In genomic region chr6:123118811-123119210, GRCh38 we compare ENCODE assay signal across 26 cellular contexts.
A peak's percentile ranks its signal among the peaks of the same experiment; 100 is the strongest.
DNase-seq lines count a peak whose midpoint lies in the region; ATAC-seq and TF ChIP-seq lines count a peak whose summit lies in the region.
"Had no signal": no experiment of that assay in that cellular context is flagged by ENCODE, and none has a peak within 500 bp of the region (broad histone marks: within the 10 kb centered on the region; RNA-seq: fewer than 3 reads in every experiment).

No MANE protein-coding gene starts in this region.

- CTCF ChIA-PET in Calu3 (lab: Charles Lee) = no interaction called here

- H3K27me3 ChIP-seq in brain microvascular endothelial cell (replicated peaks) = no peaks in the 10 kb centered on the region
- H3K27me3 ChIP-seq: heart right ventricle, pancreas had no signal

- H3K27me3 Mint-ChIP-seq in Calu3 (ENCODE audit: unreplicated experiment) = no peaks in the 10 kb centered on the region
- H3K27me3 Mint-ChIP-seq: activated naive CD4-positive, alpha-beta T cell treated with anti-CD3 and anti-CD28 coated beads, Interleukin-2, amount 50 U/mL, for 24 hours; central memory CD8-positive, alpha-beta T cell; type B pancreatic cell had no signal

- in situ Hi-C loops in brain microvascular endothelial cell (cut with HindIII; ENCODE audit: low pct_ligation_motif_present, low sequenced_read_pairs) = no loop called here

- no TSS peak for BruUV-seq in Calu3 (replicated peaks; lab: Mats Ljungman, UMichigan)

- no peaks in the 10 kb centered on the region for H3K36me3 Mint-ChIP-seq in Calu3 (ENCODE audit: insufficient read depth, unreplicated experiment)
- H3K36me3 Mint-ChIP-seq: activated naive CD4-positive, alpha-beta T cell treated with anti-CD3 and anti-CD28 coated beads, Interleukin-2, amount 50 U/mL, for 24 hours; immature natural killer cell; type B pancreatic cell had no signal

- DNase-seq in Calu3 = peak; percentile 5
- peak; percentile 31 for DNase-seq in NCI-H187 treated with DMSO at 0.1 percent for 48 hours (lab: John Stamatoyannopoulos, UW)
- peak; percentile 22 for DNase-seq in NCI-H69 (lab: John Stamatoyannopoulos, UW)
- DNase-seq in epithelial cell of prostate (ENCODE audit: low read depth, low spot score) = peak; percentile 71
- no peak for DNase-seq in D341Med (ENCODE audit: low spot score)
- no peak for DNase-seq in brain microvascular endothelial cell
- DNase-seq: activated CD4-positive, alpha-beta T cell treated with anti-CD3 and anti-CD28 coated beads for 48 hours; aorta; GF-D8; H7; heart right ventricle; immature natural killer cell; left ventricle myocardium superior; NCI-H1694 treated with DMSO at 0.1 percent for 48 hours; NCI-H524 treated with DMSO at 0.1 percent for 48 hours; nephron progenitor cell; pancreas; right cardiac atrium had no signal

- no peak for ATAC-seq in HG03565 (IDR thresholded peaks at IDR 0.05; ENCODE audit: unreplicated experiment)
- ATAC-seq in HG02623 (IDR thresholded peaks at IDR 0.05; ENCODE audit: unreplicated experiment) = no peak
- ATAC-seq: heart right ventricle, K562, left ventricle myocardium superior, right cardiac atrium had no signal

- H3K9me3 Mint-ChIP-seq in Calu3 (ENCODE audit: low read depth, unreplicated experiment) = no peaks in the 10 kb centered on the region
- H3K9me3 Mint-ChIP-seq: activated naive CD4-positive, alpha-beta T cell treated with anti-CD3 and anti-CD28 coated beads, Interleukin-2, amount 50 U/mL, for 24 hours; nephron progenitor cell; type B pancreatic cell had no signal

- H3K4me3 ChIP-seq in brain microvascular endothelial cell (ENCODE audit: low read depth, low read length) = no peak overlapping the region
- H3K4me3 ChIP-seq: heart right ventricle, K562, pancreas had no signal

- no peak overlapping the region for H3K27ac Mint-ChIP-seq in Calu3 (ENCODE audit: unreplicated experiment)
- H3K27ac Mint-ChIP-seq: activated naive CD4-positive, alpha-beta T cell treated with anti-CD3 and anti-CD28 coated beads, Interleukin-2, amount 50 U/mL, for 24 hours; immature natural killer cell; nephron progenitor cell; T-helper 1 cell treated with Interleukin-12 subunit alpha and Interleukin-12 subunit beta and Interleukin-4 antibody, amounts not matched to agents 30 μg/mL and 1 μg/mL, for 36 hours; type B pancreatic cell had no signal

- H3K4me1 Mint-ChIP-seq in Calu3 (ENCODE audit: low read depth, unreplicated experiment) = no peaks in the 10 kb centered on the region
- H3K4me1 Mint-ChIP-seq: activated naive CD4-positive, alpha-beta T cell treated with anti-CD3 and anti-CD28 coated beads, Interleukin-2, amount 50 U/mL, for 24 hours; central memory CD8-positive, alpha-beta T cell; immature natural killer cell; nephron progenitor cell had no signal

- H3K4me3 Mint-ChIP-seq in Calu3 (ENCODE audit: low read depth, unreplicated experiment) = no peak overlapping the region
- H3K4me3 Mint-ChIP-seq: activated naive CD4-positive, alpha-beta T cell treated with anti-CD3 and anti-CD28 coated beads, Interleukin-2, amount 50 U/mL, for 24 hours; central memory CD8-positive, alpha-beta T cell; immature natural killer cell; nephron progenitor cell; T-helper 1 cell treated with Interleukin-12 subunit alpha and Interleukin-12 subunit beta and Interleukin-4 antibody, amounts not matched to agents 30 μg/mL and 1 μg/mL, for 36 hours; type B pancreatic cell had no signal

- no peaks in the 10 kb centered on the region for H3K36me3 ChIP-seq in brain microvascular endothelial cell (replicated peaks)
- H3K36me3 ChIP-seq: heart right ventricle, pancreas had no signal

- intact Hi-C loops in Calu3 (cut with micrococcal nuclease; ENCODE audit: unreplicated experiment) = no loop called here

- TF ChIP-seq CTCF in Calu3 (IDR thresholded peaks at IDR 0.05; ENCODE audit: unreplicated experiment) = no peak
- no peak for TF ChIP-seq CTCF in brain microvascular endothelial cell (IDR thresholded peaks at IDR 0.05; ENCODE audit: low read depth, low read length, missing control alignments)

- H3K27ac ChIP-seq in epithelial cell of prostate (no peak overlapping the region), brain microvascular endothelial cell (no peak overlapping the region)
- H3K27ac ChIP-seq: C4-2B, heart right ventricle, pancreas had no signal

Comparison
In these comparisons a context has a peak if more than half of its experiments do, and no peak if none do; other contexts are left out.
1. DNase-seq: peak in Calu3 (single experiment), NCI-H187 treated with DMSO at 0.1 percent for 48 hours (single experiment), NCI-H69 (single experiment) and epithelial cell of prostate (single experiment); none in D341Med (single experiment) and brain microvascular endothelial cell (single experiment).